1 cellular context compared by ENCODE assay signal in genomic region chr3:65618599-65618998, GRCh38.
TF ChIP-seq lines count a peak whose summit lies in the region.

No MANE protein-coding gene starts in this region.

TF ChIP-seq in K562, 482 proteins besides CTCF, POLR2A, EP300 and RAD21 (continued from another document):
- TF ChIP-seq ATF6 (CRISPR knock-in tag; IDR thresholded peaks at IDR 0.05): no peak
